Comparison of ENCODE assay signal across 1 cellular context in genomic region chr11:117749541-117749910, GRCh38.
A peak's percentile ranks its signal among the peaks of the same experiment; 100 is the strongest.
TF ChIP-seq lines count a peak whose summit lies in the region.

No MANE protein-coding gene starts in this region.

TF ChIP-seq in HepG2, 621 proteins besides CTCF, POLR2A, EP300 and RAD21 (continued from another document and continues in another):
- TF ChIP-seq, protein P1, sequence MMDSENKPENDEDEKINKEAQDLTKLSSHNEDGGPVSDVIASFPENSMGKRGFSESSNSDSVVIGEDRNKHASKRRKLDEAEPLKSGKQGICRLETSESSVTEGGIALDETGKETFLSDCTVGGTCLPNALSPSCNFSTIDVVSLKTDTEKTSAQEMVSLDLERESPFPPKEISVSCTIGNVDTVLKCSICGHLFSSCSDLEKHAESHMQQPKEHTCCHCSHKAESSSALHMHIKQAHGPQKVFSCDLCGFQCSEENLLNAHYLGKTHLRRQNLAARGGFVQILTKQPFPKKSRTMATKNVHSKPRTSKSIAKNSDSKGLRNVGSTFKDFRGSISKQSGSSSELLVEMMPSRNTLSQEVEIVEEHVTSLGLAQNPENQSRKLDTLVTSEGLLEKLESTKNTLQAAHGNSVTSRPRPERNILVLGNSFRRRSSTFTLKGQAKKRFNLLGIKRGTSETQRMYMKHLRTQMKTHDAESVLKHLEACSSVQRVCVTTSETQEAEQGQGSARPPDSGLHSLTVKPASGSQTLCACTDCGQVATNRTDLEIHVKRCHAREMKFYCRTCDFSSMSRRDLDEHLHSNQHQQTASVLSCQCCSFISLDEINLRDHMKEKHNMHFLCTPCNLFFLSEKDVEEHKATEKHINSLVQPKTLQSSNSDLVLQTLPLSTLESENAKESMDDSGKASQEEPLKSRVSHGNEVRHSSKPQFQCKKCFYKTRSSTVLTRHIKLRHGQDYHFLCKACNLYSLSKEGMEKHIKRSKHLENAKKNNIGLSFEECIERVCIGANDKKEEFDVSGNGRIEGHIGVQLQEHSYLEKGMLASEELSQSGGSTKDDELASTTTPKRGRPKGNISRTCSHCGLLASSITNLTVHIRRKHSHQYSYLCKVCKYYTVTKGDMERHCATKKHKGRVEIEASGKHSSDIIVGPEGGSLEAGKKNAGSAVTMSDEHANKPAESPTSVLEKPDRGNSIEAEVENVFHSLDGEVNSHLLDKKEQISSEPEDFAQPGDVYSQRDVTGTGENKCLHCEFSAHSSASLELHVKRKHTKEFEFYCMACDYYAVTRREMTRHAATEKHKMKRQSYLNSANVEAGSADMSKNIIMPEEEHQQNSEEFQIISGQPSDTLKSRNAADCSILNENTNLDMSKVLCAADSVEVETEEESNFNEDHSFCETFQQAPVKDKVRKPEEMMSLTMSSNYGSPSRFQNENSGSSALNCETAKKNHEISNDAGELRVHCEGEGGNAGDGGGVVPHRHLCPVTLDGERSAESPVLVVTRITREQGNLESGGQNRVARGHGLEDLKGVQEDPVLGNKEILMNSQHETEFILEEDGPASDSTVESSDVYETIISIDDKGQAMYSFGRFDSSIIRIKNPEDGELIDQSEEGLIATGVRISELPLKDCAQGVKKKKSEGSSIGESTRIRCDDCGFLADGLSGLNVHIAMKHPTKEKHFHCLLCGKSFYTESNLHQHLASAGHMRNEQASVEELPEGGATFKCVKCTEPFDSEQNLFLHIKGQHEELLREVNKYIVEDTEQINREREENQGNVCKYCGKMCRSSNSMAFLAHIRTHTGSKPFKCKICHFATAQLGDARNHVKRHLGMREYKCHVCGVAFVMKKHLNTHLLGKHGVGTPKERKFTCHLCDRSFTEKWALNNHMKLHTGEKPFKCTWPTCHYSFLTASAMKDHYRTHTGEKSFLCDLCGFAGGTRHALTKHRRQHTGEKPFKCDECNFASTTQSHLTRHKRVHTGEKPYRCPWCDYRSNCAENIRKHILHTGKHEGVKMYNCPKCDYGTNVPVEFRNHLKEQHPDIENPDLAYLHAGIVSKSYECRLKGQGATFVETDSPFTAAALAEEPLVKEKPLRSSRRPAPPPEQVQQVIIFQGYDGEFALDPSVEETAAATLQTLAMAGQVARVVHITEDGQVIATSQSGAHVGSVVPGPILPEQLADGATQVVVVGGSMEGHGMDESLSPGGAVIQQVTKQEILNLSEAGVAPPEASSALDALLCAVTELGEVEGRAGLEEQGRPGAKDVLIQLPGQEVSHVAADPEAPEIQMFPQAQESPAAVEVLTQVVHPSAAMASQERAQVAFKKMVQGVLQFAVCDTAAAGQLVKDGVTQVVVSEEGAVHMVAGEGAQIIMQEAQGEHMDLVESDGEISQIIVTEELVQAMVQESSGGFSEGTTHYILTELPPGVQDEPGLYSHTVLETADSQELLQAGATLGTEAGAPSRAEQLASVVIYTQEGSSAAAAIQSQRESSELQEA (CRISPR knock-in tag; IDR thresholded peaks at IDR 0.05; ENCODE audit: not compliant biosample characterization), result no peak
- TF ChIP-seq ZNF251 (CRISPR knock-in tag; IDR thresholded peaks at IDR 0.05), result no peak
- TF ChIP-seq ARNTL (CRISPR knock-in tag; IDR thresholded peaks at IDR 0.05), result no peak
- no peak for TF ChIP-seq HDAC6 (IDR thresholded peaks at IDR 0.05; ENCODE audit: low read depth, low read length)
- TF ChIP-seq, protein P2, sequence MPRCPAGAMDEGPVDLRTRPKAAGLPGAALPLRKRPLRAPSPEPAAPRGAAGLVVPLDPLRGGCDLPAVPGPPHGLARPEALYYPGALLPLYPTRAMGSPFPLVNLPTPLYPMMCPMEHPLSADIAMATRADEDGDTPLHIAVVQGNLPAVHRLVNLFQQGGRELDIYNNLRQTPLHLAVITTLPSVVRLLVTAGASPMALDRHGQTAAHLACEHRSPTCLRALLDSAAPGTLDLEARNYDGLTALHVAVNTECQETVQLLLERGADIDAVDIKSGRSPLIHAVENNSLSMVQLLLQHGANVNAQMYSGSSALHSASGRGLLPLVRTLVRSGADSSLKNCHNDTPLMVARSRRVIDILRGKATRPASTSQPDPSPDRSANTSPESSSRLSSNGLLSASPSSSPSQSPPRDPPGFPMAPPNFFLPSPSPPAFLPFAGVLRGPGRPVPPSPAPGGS (CRISPR knock-in tag; IDR thresholded peaks at IDR 0.05), result no peak
- TF ChIP-seq, protein P3, sequence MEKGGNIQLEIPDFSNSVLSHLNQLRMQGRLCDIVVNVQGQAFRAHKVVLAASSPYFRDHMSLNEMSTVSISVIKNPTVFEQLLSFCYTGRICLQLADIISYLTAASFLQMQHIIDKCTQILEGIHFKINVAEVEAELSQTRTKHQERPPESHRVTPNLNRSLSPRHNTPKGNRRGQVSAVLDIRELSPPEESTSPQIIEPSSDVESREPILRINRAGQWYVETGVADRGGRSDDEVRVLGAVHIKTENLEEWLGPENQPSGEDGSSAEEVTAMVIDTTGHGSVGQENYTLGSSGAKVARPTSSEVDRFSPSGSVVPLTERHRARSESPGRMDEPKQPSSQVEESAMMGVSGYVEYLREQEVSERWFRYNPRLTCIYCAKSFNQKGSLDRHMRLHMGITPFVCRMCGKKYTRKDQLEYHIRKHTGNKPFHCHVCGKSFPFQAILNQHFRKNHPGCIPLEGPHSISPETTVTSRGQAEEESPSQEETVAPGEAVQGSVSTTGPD (CRISPR knock-in tag; IDR thresholded peaks at IDR 0.05), result no peak
- TF ChIP-seq MAF1 (CRISPR knock-in tag; IDR thresholded peaks at IDR 0.05; ENCODE audit: borderline replicate concordance), result no peak
- no peak for TF ChIP-seq ZNF451 (CRISPR knock-in tag; IDR thresholded peaks at IDR 0.05)
- TF ChIP-seq, protein P4, sequence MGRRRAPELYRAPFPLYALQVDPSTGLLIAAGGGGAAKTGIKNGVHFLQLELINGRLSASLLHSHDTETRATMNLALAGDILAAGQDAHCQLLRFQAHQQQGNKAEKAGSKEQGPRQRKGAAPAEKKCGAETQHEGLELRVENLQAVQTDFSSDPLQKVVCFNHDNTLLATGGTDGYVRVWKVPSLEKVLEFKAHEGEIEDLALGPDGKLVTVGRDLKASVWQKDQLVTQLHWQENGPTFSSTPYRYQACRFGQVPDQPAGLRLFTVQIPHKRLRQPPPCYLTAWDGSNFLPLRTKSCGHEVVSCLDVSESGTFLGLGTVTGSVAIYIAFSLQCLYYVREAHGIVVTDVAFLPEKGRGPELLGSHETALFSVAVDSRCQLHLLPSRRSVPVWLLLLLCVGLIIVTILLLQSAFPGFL (CRISPR knock-in tag; IDR thresholded peaks at IDR 0.05), result no peak
- TF ChIP-seq, protein P5, sequence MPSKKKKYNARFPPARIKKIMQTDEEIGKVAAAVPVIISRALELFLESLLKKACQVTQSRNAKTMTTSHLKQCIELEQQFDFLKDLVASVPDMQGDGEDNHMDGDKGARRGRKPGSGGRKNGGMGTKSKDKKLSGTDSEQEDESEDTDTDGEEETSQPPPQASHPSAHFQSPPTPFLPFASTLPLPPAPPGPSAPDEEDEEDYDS (CRISPR knock-in tag; IDR thresholded peaks at IDR 0.05), result no peak
- TF ChIP-seq RXRA (CRISPR knock-in tag; IDR thresholded peaks at IDR 0.05), result peak; percentile 8; the same call in 1 of the 2 replicates
- TF ChIP-seq ZNF773 (CRISPR knock-in tag; IDR thresholded peaks at IDR 0.05; ENCODE audit: borderline replicate concordance), result no peak
- TF ChIP-seq NCOR1 (IDR thresholded peaks at IDR 0.05; ENCODE audit: borderline replicate concordance, low read length), result no peak
- TF ChIP-seq ZNF564 (CRISPR knock-in tag; IDR thresholded peaks at IDR 0.05), result no peak
- 0 out of 2 replicates have a peak, but pooled peaks have one; percentile 43 for TF ChIP-seq ZNF563 (CRISPR knock-in tag; IDR thresholded peaks at IDR 0.05)
- no peak for TF ChIP-seq ZNF280D (CRISPR knock-in tag; IDR thresholded peaks at IDR 0.05)
- 0 out of 2 replicates have a peak, but pooled peaks have one; percentile 25 for TF ChIP-seq ZNF709 (CRISPR knock-in tag; IDR thresholded peaks at IDR 0.05)
- TF ChIP-seq ZNF589 (CRISPR knock-in tag; conservative IDR thresholded peaks at IDR 0.05), result 0 out of 2 replicates have a peak, but pooled peaks have one; percentile 45
- no peak for TF ChIP-seq NFATC3 (CRISPR knock-in tag; IDR thresholded peaks at IDR 0.05)
- no peak for TF ChIP-seq FOXM1 (CRISPR knock-in tag; IDR thresholded peaks at IDR 0.05)
- TF ChIP-seq SOX5 (CRISPR knock-in tag; IDR thresholded peaks at IDR 0.05; ENCODE audit: borderline replicate concordance), result no peak
- TF ChIP-seq ZFP91 (CRISPR knock-in tag; IDR thresholded peaks at IDR 0.05; ENCODE audit: borderline replicate concordance), result 0 out of 2 replicates have a peak, but pooled peaks have one; percentile 15
- no peak for TF ChIP-seq ZNF235 (CRISPR knock-in tag; IDR thresholded peaks at IDR 0.05; ENCODE audit: borderline replicate concordance)
- no peak for TF ChIP-seq FOSL1 (CRISPR knock-in tag; IDR thresholded peaks at IDR 0.05; ENCODE audit: borderline replicate concordance)
- TF ChIP-seq, protein P6, sequence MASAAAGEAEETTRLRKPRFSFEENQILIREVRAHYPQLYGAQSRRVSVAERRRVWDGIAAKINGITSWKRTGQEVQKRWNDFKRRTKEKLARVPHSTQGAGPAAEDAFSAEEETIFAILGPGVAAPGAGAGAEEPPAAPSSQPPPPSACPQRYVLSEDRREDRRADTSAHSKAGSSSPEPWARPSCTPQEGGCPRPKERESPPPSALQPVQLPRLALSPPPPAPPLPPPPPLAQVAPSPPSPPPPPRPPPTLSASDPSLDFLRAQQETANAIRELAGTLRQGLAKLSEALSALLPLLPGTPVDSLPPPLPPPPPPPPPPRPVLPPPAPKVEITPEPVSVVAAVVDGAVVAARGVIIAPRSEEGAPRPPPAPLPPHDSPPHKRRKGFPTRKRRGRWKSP (CRISPR knock-in tag; IDR thresholded peaks at IDR 0.05), result no peak
- no peak for TF ChIP-seq BCL6 (CRISPR knock-in tag; IDR thresholded peaks at IDR 0.05)
- TF ChIP-seq, protein P7, sequence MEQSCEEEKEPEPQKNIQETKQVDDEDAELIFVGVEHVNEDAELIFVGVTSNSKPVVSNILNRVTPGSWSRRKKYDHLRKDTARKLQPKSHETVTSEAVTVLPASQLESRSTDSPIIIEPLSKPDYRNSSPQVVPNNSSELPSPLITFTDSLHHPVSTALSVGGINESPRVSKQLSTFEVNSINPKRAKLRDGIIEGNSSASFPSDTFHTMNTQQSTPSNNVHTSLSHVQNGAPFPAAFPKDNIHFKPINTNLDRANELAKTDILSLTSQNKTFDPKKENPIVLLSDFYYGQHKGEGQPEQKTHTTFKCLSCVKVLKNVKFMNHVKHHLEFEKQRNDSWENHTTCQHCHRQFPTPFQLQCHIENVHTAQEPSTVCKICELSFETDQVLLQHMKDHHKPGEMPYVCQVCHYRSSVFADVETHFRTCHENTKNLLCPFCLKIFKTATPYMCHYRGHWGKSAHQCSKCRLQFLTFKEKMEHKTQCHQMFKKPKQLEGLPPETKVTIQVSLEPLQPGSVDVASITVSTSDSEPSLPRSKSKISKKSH (CRISPR knock-in tag; IDR thresholded peaks at IDR 0.05; ENCODE audit: borderline replicate concordance), result no peak
- no peak for TF ChIP-seq ZNF3 (CRISPR knock-in tag; IDR thresholded peaks at IDR 0.05)
- TF ChIP-seq ZNF354B (CRISPR knock-in tag; IDR thresholded peaks at IDR 0.05), result no peak
- TF ChIP-seq TBL1XR1 (IDR thresholded peaks at IDR 0.05; ENCODE audit: borderline replicate concordance, low read length, partially characterized antibody), result no peak
